In the genomic region with DNA sequence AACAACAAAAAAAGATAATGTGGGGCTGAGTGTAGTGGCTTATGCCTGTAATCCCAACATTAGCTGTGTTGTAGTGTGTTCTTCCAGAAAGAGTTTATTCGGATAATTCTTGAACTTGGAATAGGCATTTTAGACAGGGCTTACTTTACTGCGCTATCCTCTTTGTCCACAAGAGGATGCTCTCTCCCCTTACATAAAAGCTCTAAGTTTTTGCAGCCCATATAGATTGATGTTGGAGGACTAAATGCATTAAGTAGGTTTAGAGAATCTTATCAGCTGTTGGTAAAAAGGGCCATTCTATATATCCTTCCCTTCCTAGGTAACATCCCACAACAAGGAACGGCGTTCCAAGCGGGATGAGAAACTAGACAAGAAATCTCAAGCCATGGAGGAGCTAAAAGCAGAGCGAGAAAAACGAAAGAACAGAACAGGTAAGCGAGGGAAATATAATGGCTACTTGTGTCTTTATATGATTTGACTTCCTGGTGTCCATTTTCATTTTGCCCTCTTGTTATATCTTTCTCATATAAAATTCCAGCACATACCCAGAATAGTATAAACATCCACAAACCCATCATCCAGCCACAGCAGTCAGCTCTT, we compare ENCODE assay signal across 8 cellular contexts. TPM values are rescaled to one million over a fixed set of nuclear protein-coding genes. Genes with fewer than 3 reads are reported as not detected.
DNase-seq lines count a peak whose midpoint lies in the region; FAIRE-seq and TF ChIP-seq lines count a peak whose summit lies in the region.

No MANE protein-coding gene starts in this region.

- H3K4me1 ChIP-seq in thyroid gland, result no peaks in the 10 kb centered on the region

- WGBS in thyroid gland, 2 donors, result 88 to 89% methylated on average over 8 of the region's 8 CpGs

- no peaks in the 10 kb centered on the region for H3K9me3 ChIP-seq in thyroid gland

- intact Hi-C loops in thyroid gland (cut with DNase I), result no loop called here
- intact Hi-C loops in activated T-helper 1 cell treated with anti-CD3 and anti-CD28 coated beads, Interleukin-12 subunit alpha, Interleukin-12 subunit beta, Interleukin-2, Interleukin-4 antibody, amounts not matched to agents 30 ng/mL and 10 ng/mL and 1 ng/mL, durations not matched to agents 14 hours and 24 hours and 36 hours (cut with micrococcal nuclease), result loop anchor here (1.0 to 10.0 kb wide), 9 partner anchors 17 to 345 kb away; a partner anchor contains a TSS

- peak; percentile 42 to 79 (median 59) for TF ChIP-seq CTCF in thyroid gland (IDR thresholded peaks at IDR 0.05)

- no peak for TF ChIP-seq POLR2A in thyroid gland (IDR thresholded peaks at IDR 0.05)

- H3K27me3 Mint-ChIP-seq in immature natural killer cell (ENCODE audit: low read depth in 3 of 3), result peaks cover 0 to 3% (median 1%) of the 10 kb centered on the region in 3 donors
- H3K27me3 Mint-ChIP-seq in activated T-helper 1 cell treated with anti-CD3 and anti-CD28 coated beads, Interleukin-12 subunit alpha, Interleukin-12 subunit beta, Interleukin-2, Interleukin-4 antibody, amounts not matched to agents 30 ng/mL and 10 ng/mL and 1 ng/mL, durations not matched to agents 14 hours and 24 hours and 36 hours (ENCODE audit: insufficient read depth), result no peaks in the 10 kb centered on the region

- DNase-seq in DMS53 treated with DMSO at 0.1 percent for 48 hours (lab: John Stamatoyannopoulos, UW; ENCODE audit: unreplicated experiment) (peak; percentile 39), NAMALWA (ENCODE audit: low spot score) (peak; percentile 73), immature natural killer cell (peak; percentile 20 to 46 (median 39)), thyroid gland (no peak)
- DNase-seq in activated CD4-positive, alpha-beta T cell treated with anti-CD3 and anti-CD28 coated beads, Interleukin-2, amount 50 U/mL, for 1 hour, result peak; percentile 6
- DNase-seq in NK-92 treated with Interleukin-12 subunit alpha and Interleukin-12 subunit beta, amount 100 ng/mL, for 24 hours (lab: John Stamatoyannopoulos, UW), result no peak
- DNase-seq in activated T-helper 1 cell treated with anti-CD3 and anti-CD28 coated beads, Interleukin-12 subunit alpha, Interleukin-12 subunit beta, Interleukin-2, Interleukin-4 antibody, amounts not matched to agents 30 ng/mL and 10 ng/mL and 1 ng/mL, durations not matched to agents 14 hours and 24 hours and 36 hours (ENCODE audit: low spot score), result no peak

- H3K36me3 ChIP-seq in thyroid gland, result peaks cover 26 to 31% of the 10 kb centered on the region in 2 donors

- peaks cover 11 to 24% (median 22%) of the 10 kb centered on the region in 3 donors for H3K36me3 Mint-ChIP-seq in immature natural killer cell
- peaks cover 41% of the 10 kb centered on the region for H3K36me3 Mint-ChIP-seq in activated T-helper 1 cell treated with anti-CD3 and anti-CD28 coated beads, Interleukin-12 subunit alpha, Interleukin-12 subunit beta, Interleukin-2, Interleukin-4 antibody, amounts not matched to agents 30 ng/mL and 10 ng/mL and 1 ng/mL, durations not matched to agents 14 hours and 24 hours and 36 hours (ENCODE audit: low read depth)

- H3K27ac ChIP-seq in thyroid gland, result no peak overlapping the region

- peak; percentile 34 for FAIRE-seq in A204.1 (lab: Jason Lieb, UNC)

- H3K4me3 ChIP-seq in thyroid gland (replicated peaks in 1 of 3), result no peak overlapping the region

- peaks cover 21 to 25% of the 10 kb centered on the region in 2 donors for H3K4me1 Mint-ChIP-seq in immature natural killer cell
- H3K4me1 Mint-ChIP-seq in activated T-helper 1 cell treated with anti-CD3 and anti-CD28 coated beads, Interleukin-12 subunit alpha, Interleukin-12 subunit beta, Interleukin-2, Interleukin-4 antibody, amounts not matched to agents 30 ng/mL and 10 ng/mL and 1 ng/mL, durations not matched to agents 14 hours and 24 hours and 36 hours (ENCODE audit: low read depth), result peaks cover 15% of the 10 kb centered on the region

- H3K27ac Mint-ChIP-seq in immature natural killer cell, result peak overlapping the region; percentile 11 to 93 (median 84)
- no peak overlapping the region for H3K27ac Mint-ChIP-seq in activated T-helper 1 cell treated with anti-CD3 and anti-CD28 coated beads, Interleukin-12 subunit alpha, Interleukin-12 subunit beta, Interleukin-2, Interleukin-4 antibody, amounts not matched to agents 30 ng/mL and 10 ng/mL and 1 ng/mL, durations not matched to agents 14 hours and 24 hours and 36 hours

- no peaks in the 10 kb centered on the region for H3K9me3 Mint-ChIP-seq in immature natural killer cell
- H3K9me3 Mint-ChIP-seq in activated T-helper 1 cell treated with anti-CD3 and anti-CD28 coated beads, Interleukin-12 subunit alpha, Interleukin-12 subunit beta, Interleukin-2, Interleukin-4 antibody, amounts not matched to agents 30 ng/mL and 10 ng/mL and 1 ng/mL, durations not matched to agents 14 hours and 24 hours and 36 hours, result no peaks in the 10 kb centered on the region

- peak overlapping the region in 2 of 5 donors; percentile 68 to 73 for H3K4me3 Mint-ChIP-seq in immature natural killer cell
- H3K4me3 Mint-ChIP-seq in activated T-helper 1 cell treated with anti-CD3 and anti-CD28 coated beads, Interleukin-12 subunit alpha, Interleukin-12 subunit beta, Interleukin-2, Interleukin-4 antibody, amounts not matched to agents 30 ng/mL and 10 ng/mL and 1 ng/mL, durations not matched to agents 14 hours and 24 hours and 36 hours, result no peak overlapping the region

- no peaks in the 10 kb centered on the region for H3K27me3 ChIP-seq in thyroid gland

RNA-seq across cellular contexts. Expression of a gene that starts 27.8 kb away (rescaled TPM):
- not detected for polyA plus RNA-seq in immature natural killer cell
- 1 to 10 TPM in 1 of 4 donors, under 1 TPM in 1, not detected in 2; 0.83 to 1.5 TPM for total RNA-seq in thyroid gland
- 2.8 and 3.1 TPM in 2 replicates for total RNA-seq in activated T-helper 1 cell treated with anti-CD3 and anti-CD28 coated beads, Interleukin-12 subunit alpha, Interleukin-12 subunit beta, Interleukin-2, Interleukin-4 antibody, amounts not matched to agents 30 ng/mL and 10 ng/mL and 1 ng/mL, durations not matched to agents 14 hours and 24 hours and 36 hours

RNA-seq across cellular contexts. Expression of a gene that starts 47.7 kb away (rescaled TPM):
- under 1 TPM in 1 of 3 donors, not detected in 2; 0.48 TPM for polyA plus RNA-seq in immature natural killer cell
- total RNA-seq in thyroid gland, result under 1 TPM in 3 of 4 donors, not detected in 1; 0.13 to 0.79 (median 0.22) TPM
- total RNA-seq in activated T-helper 1 cell treated with anti-CD3 and anti-CD28 coated beads, Interleukin-12 subunit alpha, Interleukin-12 subunit beta, Interleukin-2, Interleukin-4 antibody, amounts not matched to agents 30 ng/mL and 10 ng/mL and 1 ng/mL, durations not matched to agents 14 hours and 24 hours and 36 hours, result 0.13 TPM in 1 of 2 replicates, not detected in the other

RNA-seq across cellular contexts. Expression of a gene that starts 49.0 kb away (rescaled TPM):
- 10 to 100 TPM; 11.2 to 35.7 (median 23.4) TPM for polyA plus RNA-seq in immature natural killer cell
- total RNA-seq in thyroid gland, result 10 to 100 TPM; 26.6 to 37.4 (median 35.4) TPM
- total RNA-seq in activated T-helper 1 cell treated with anti-CD3 and anti-CD28 coated beads, Interleukin-12 subunit alpha, Interleukin-12 subunit beta, Interleukin-2, Interleukin-4 antibody, amounts not matched to agents 30 ng/mL and 10 ng/mL and 1 ng/mL, durations not matched to agents 14 hours and 24 hours and 36 hours, result 41.0 and 44.7 TPM in 2 replicates

Comparison
In these comparisons a context has a peak if more than half of its experiments do, and no peak if none do; other contexts are left out.
1. DNase-seq: peak in DMS53 treated with DMSO at 0.1 percent for 48 hours (single experiment), NAMALWA (single experiment), activated CD4-positive, alpha-beta T cell treated with anti-CD3 and anti-CD28 coated beads, Interleukin-2, amount 50 U/mL, for 1 hour (single experiment) and immature natural killer cell (3 of 3); none in thyroid gland (0 of 2), NK-92 treated with Interleukin-12 subunit alpha and Interleukin-12 subunit beta, amount 100 ng/mL, for 24 hours (single experiment) and activated T-helper 1 cell treated with anti-CD3 and anti-CD28 coated beads, Interleukin-12 subunit alpha, Interleukin-12 subunit beta, Interleukin-2, Interleukin-4 antibody, amounts not matched to agents 30 ng/mL and 10 ng/mL and 1 ng/mL, durations not matched to agents 14 hours and 24 hours and 36 hours (single experiment).